ENCODE assay signal across 1 cellular context in genomic region chr1:16677552-16678423, GRCh38.
TF ChIP-seq lines count a peak whose summit lies in the region.

No MANE protein-coding gene starts in this region.

TF ChIP-seq in K562, 482 proteins besides CTCF, POLR2A, EP300 and RAD21 (continued from another document and continues in another):
- no peak for TF ChIP-seq CREBBP (IDR thresholded peaks at IDR 0.05; ENCODE audit: low read depth, low read length)
- TF ChIP-seq CHAMP1 (IDR thresholded peaks at IDR 0.05), result peak; percentile 46; the same call in 1 of the 2 replicates
- TF ChIP-seq RHOXF2B (CRISPR knock-in tag; conservative IDR thresholded peaks at IDR 0.05), result 0 out of 2 replicates have a peak, but pooled peaks have one; percentile 44
- TF ChIP-seq ZNF561 (CRISPR knock-in tag; conservative IDR thresholded peaks at IDR 0.05), result no peak
- TF ChIP-seq GATA2 (CRISPR knock-in tag; IDR thresholded peaks at IDR 0.05), result no peak
- TF ChIP-seq ZNF766 (CRISPR knock-in tag; conservative IDR thresholded peaks at IDR 0.05), result peak; percentile 61; the same call in 1 of the 2 replicates
- peak; percentile 63; the same call in 1 of the 2 replicates for TF ChIP-seq SMAD3 (CRISPR knock-in tag; conservative IDR thresholded peaks at IDR 0.05)
- no peak for TF ChIP-seq BCOR (IDR thresholded peaks at IDR 0.05)
- TF ChIP-seq GTF2E2 (tag; IDR thresholded peaks at IDR 0.05), result 0 out of 2 replicates have a peak, but pooled peaks have one; percentile 33
- TF ChIP-seq ZNF695 (CRISPR knock-in tag; IDR thresholded peaks at IDR 0.05), result no peak
- no peak for TF ChIP-seq SRSF3 (IDR thresholded peaks at IDR 0.05; ENCODE audit: insufficient read depth, low read length)
- peak; percentile 50 for TF ChIP-seq HDAC3 (IDR thresholded peaks at IDR 0.05; ENCODE audit: borderline replicate concordance, partially characterized antibody)
- no peak for TF ChIP-seq NFXL1 (CRISPR knock-in tag; IDR thresholded peaks at IDR 0.05)
- peak; percentile 58; the same call in 1 of the 2 replicates for TF ChIP-seq ZBTB17 (CRISPR knock-in tag; IDR thresholded peaks at IDR 0.05)
- TF ChIP-seq PTRF (tag; IDR thresholded peaks at IDR 0.05), result no peak
- TF ChIP-seq BHLHE40 (IDR thresholded peaks at IDR 0.05; ENCODE audit: low read length), result peak; percentile 17; the same call in 1 of the 2 replicates
- TF ChIP-seq ZBTB40 (IDR thresholded peaks at IDR 0.05), result peak; percentile 82
- TF ChIP-seq ZBTB40 (CRISPR knock-in tag; IDR thresholded peaks at IDR 0.05), result no peak
- TF ChIP-seq KLF13 (tag; IDR thresholded peaks at IDR 0.05; ENCODE audit: borderline replicate concordance, low read depth), result no peak
- TF ChIP-seq DPF2 (IDR thresholded peaks at IDR 0.05), result 0 out of 2 replicates have a peak, but pooled peaks have one; percentile 39
- no peak for TF ChIP-seq TGIF2 (CRISPR knock-in tag; IDR thresholded peaks at IDR 0.05)
- peak in 1 of 2 experiments; percentile 85 for TF ChIP-seq NCOA2 (IDR thresholded peaks at IDR 0.05; ENCODE audit: partially characterized antibody in 2 of 2)
- TF ChIP-seq ZFP91 (CRISPR knock-in tag; IDR thresholded peaks at IDR 0.05), result no peak
- TF ChIP-seq ZNF41 (CRISPR knock-in tag; conservative IDR thresholded peaks at IDR 0.05), result 0 out of 2 replicates have a peak, but pooled peaks have one; percentile 55
- TF ChIP-seq MYBL2 (IDR thresholded peaks at IDR 0.05; ENCODE audit: low read depth), result no peak
- no peak for TF ChIP-seq MYBL2 (CRISPR knock-in tag; IDR thresholded peaks at IDR 0.05; ENCODE audit: borderline replicate concordance)
- no peak for TF ChIP-seq ZC3H4 (CRISPR knock-in tag; IDR thresholded peaks at IDR 0.05; ENCODE audit: borderline replicate concordance)
- TF ChIP-seq ZBTB34 (CRISPR knock-in tag; IDR thresholded peaks at IDR 0.05), result no peak
- TF ChIP-seq THRA (IDR thresholded peaks at IDR 0.05), result no peak
- TF ChIP-seq LCOR (CRISPR knock-in tag; IDR thresholded peaks at IDR 0.05), result peak; percentile 83; the same call in 1 of the 2 replicates
- 0 out of 4 replicates have a peak, but pooled peaks of 1 of the 2 experiments have one; percentile 39 for TF ChIP-seq ETV6 (IDR thresholded peaks at IDR 0.05; ENCODE audit: borderline replicate concordance in 1 of 2, low read depth in 2 of 2, low read length in 1 of 2)
- TF ChIP-seq ETV6 (CRISPR knock-in tag; IDR thresholded peaks at IDR 0.05; ENCODE audit: borderline replicate concordance), result no peak
- no peak for TF ChIP-seq ZNF79 (CRISPR knock-in tag; IDR thresholded peaks at IDR 0.05; ENCODE audit: low read depth)
- TF ChIP-seq CHD4 (IDR thresholded peaks at IDR 0.05; ENCODE audit: insufficient read depth, insufficient replicate concordance, low read depth, low read length, poor library complexity, severe bottlenecking), result no peak
- TF ChIP-seq EHMT2 (IDR thresholded peaks at IDR 0.05), result no peak
- no peak for TF ChIP-seq ZNF280B (CRISPR knock-in tag; IDR thresholded peaks at IDR 0.05)
- TF ChIP-seq FUS (optimal IDR thresholded peaks at IDR 0.05; ENCODE audit: low read depth, low read length), result no peak
- TF ChIP-seq PTTG1 (tag; IDR thresholded peaks at IDR 0.05; ENCODE audit: low read depth), result no peak
- TF ChIP-seq HSF4 (CRISPR knock-in tag; IDR thresholded peaks at IDR 0.05; ENCODE audit: borderline replicate concordance), result no peak
- TF ChIP-seq SP1 (CRISPR knock-in tag; IDR thresholded peaks at IDR 0.05), result peak; percentile 49; the same call in 1 of the 2 replicates
- TF ChIP-seq FOXK2 (conservative IDR thresholded peaks at IDR 0.05 in 1 of 2, IDR thresholded peaks at IDR 0.05 in 1 of 2; ENCODE audit: low read depth in 2 of 2), result peak; percentile 83 to 86
- peak in 1 of 2 experiments; percentile 25; a peak in 1 of 4 replicates for TF ChIP-seq ARNT (IDR thresholded peaks at IDR 0.05)
- peak; percentile 81; the same call in 1 of the 2 replicates for TF ChIP-seq ERF (CRISPR knock-in tag; IDR thresholded peaks at IDR 0.05)
- TF ChIP-seq GABPB1 (CRISPR knock-in tag; IDR thresholded peaks at IDR 0.05), result peak; percentile 47
- no peak for TF ChIP-seq PHF8 (IDR thresholded peaks at IDR 0.05; ENCODE audit: borderline replicate concordance, low read length)
- no peak for TF ChIP-seq ZBTB8A (IDR thresholded peaks at IDR 0.05; ENCODE audit: partially characterized antibody)
- TF ChIP-seq DDX20 (tag; IDR thresholded peaks at IDR 0.05; ENCODE audit: low read depth), result no peak
- TF ChIP-seq ZNF778 (CRISPR knock-in tag; IDR thresholded peaks at IDR 0.05), result no peak
- 0 out of 2 replicates have a peak, but pooled peaks have one; percentile 42 for TF ChIP-seq MBD1 (CRISPR knock-in tag; IDR thresholded peaks at IDR 0.05)
- peak; percentile 59; the same call in 1 of the 2 replicates for TF ChIP-seq L3MBTL2 (IDR thresholded peaks at IDR 0.05)
